In the genomic region with DNA sequence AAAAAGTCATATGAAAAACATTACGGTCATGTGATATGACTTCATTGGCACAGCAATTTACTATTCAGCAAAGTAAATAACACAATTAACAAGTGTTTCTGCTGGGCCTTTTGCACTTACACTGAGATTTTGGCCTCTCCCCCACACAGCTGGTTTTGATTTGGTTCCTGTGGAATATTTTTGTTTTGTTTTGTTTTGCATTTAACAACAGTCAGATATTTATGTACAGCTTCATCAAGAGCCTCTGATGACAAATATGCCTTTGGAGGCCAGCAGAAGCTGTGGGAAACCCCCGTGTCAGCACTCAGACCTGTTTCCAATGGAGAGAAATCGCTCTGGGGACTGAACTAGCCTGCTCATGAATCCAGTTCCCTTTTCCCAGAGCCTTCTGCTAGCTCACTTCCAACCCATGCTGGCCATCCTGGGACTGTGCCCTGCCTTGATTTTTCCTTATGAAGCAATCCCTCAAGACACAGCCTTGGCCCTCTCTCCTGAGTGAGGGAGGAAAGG, we compare ENCODE assay signal across 9 cellular contexts.
A peak's percentile ranks its signal among the peaks of the same experiment; 100 is the strongest.
DNase-seq lines count a peak whose midpoint lies in the region; ATAC-seq and TF ChIP-seq lines count a peak whose summit lies in the region.
"Had no signal": no experiment of that assay in that cellular context is flagged by ENCODE, and none has a peak within 500 bp of the region (broad histone marks: within the 10 kb centered on the region; RNA-seq: fewer than 3 reads in every experiment).

No MANE protein-coding gene starts in this region.

- H3K36me3 Mint-ChIP-seq in stimulated activated naive B cell treated with anti-CD40 and anti-IgM and Interleukin-4, amounts not matched to agents 10 μg/mL and 1 μg/mL and 100 μg/mL, for 72 hours = peaks cover 9 to 10% of the 10 kb centered on the region in 2 donors

- no peak overlapping the region for H2AFZ ChIP-seq in hepatocyte

- no peaks in the 10 kb centered on the region for H4K20me1 ChIP-seq in hepatocyte (ENCODE audit: insufficient read depth, poor library complexity, severe bottlenecking)

- no peaks in the 10 kb centered on the region for H3K9me2 ChIP-seq in hepatocyte (replicated peaks; ENCODE audit: insufficient read depth)

- no peaks in the 10 kb centered on the region for H3K36me3 ChIP-seq in brain microvascular endothelial cell (replicated peaks)
- H3K36me3 ChIP-seq in hepatocyte (replicated peaks; ENCODE audit: insufficient read depth, low read depth) = no peaks in the 10 kb centered on the region

- no peak overlapping the region for H3K27ac Mint-ChIP-seq in stimulated activated naive B cell treated with anti-CD40 and anti-IgM and Interleukin-4, amounts not matched to agents 10 μg/mL and 1 μg/mL and 100 μg/mL, for 72 hours

- no peaks in the 10 kb centered on the region for H3K9me3 ChIP-seq in hepatocyte (ENCODE audit: low read depth)

- in situ Hi-C loops in brain microvascular endothelial cell (cut with HindIII; ENCODE audit: low pct_ligation_motif_present, low sequenced_read_pairs) = no loop called here

- no peaks in the 10 kb centered on the region for H3K9me3 Mint-ChIP-seq in stimulated activated naive B cell treated with anti-CD40 and anti-IgM and Interleukin-4, amounts not matched to agents 10 μg/mL and 1 μg/mL and 100 μg/mL, for 72 hours

- H3K4me3 ChIP-seq in brain microvascular endothelial cell (ENCODE audit: low read depth, low read length) (no peak overlapping the region), hepatocyte (no peak overlapping the region), skeletal muscle cell (ENCODE audit: low read depth, low read length) (no peak overlapping the region)

- H3K27me3 ChIP-seq in brain microvascular endothelial cell (replicated peaks) (no peaks in the 10 kb centered on the region), hepatocyte (no peaks in the 10 kb centered on the region)

- no peaks in the 10 kb centered on the region for H3K27me3 Mint-ChIP-seq in stimulated activated naive B cell treated with anti-CD40 and anti-IgM and Interleukin-4, amounts not matched to agents 10 μg/mL and 1 μg/mL and 100 μg/mL, for 72 hours

- peaks cover 4% of the 10 kb centered on the region for H3K4me1 ChIP-seq in hepatocyte (ENCODE audit: insufficient read depth)

- WGBS in hepatocyte (ENCODE audit: low lambda C conversion rate, missing lambda C conversion rate) = 66% methylated on average over 3 of the region's 3 CpGs

- H3K79me2 ChIP-seq in hepatocyte = no peaks in the 10 kb centered on the region

- H3K4me2 ChIP-seq in hepatocyte = no peak overlapping the region

- DNase-seq in ELR (ENCODE audit: low read depth) (peak; percentile 25), brain microvascular endothelial cell (peak; percentile 66), hepatocyte (ENCODE audit: low spot score) (peak; percentile 49), skeletal muscle cell (ENCODE audit: low read depth) (peak; percentile 54), HK-2 (ENCODE audit: unreplicated experiment) (no peak), NAMALWA (ENCODE audit: low spot score) (no peak)
- DNase-seq in stimulated activated CD4-positive, alpha-beta T cell treated with anti-CD3 and anti-CD28 coated beads, Interleukin-12 subunit alpha, Interleukin-12 subunit beta, amount 100 ng/mL, for 4 hours = no peak
- DNase-seq in stimulated activated naive B cell treated with anti-CD40 and anti-IgM and Interleukin-4, amounts not matched to agents 10 μg/mL and 1 μg/mL and 100 μg/mL, for 72 hours = no peak
- DNase-seq: DND-41 had no signal

- ATAC-seq in stimulated activated naive B cell treated with anti-CD40 and anti-IgM and Interleukin-4, amounts not matched to agents 10 μg/mL and 1 μg/mL and 100 μg/mL, for 72 hours (replicated peaks) = no peak

- H3K27ac ChIP-seq in brain microvascular endothelial cell (peak overlapping the region; percentile 44), hepatocyte (peak overlapping the region; percentile 47)

- H3K4me3 Mint-ChIP-seq in stimulated activated naive B cell treated with anti-CD40 and anti-IgM and Interleukin-4, amounts not matched to agents 10 μg/mL and 1 μg/mL and 100 μg/mL, for 72 hours = no peak overlapping the region

- TF ChIP-seq CTCF in brain microvascular endothelial cell (IDR thresholded peaks at IDR 0.05; ENCODE audit: low read depth, low read length, missing control alignments) (no peak), hepatocyte (IDR thresholded peaks at IDR 0.05; ENCODE audit: poor library complexity) (no peak)

- no peaks in the 10 kb centered on the region for H3K4me1 Mint-ChIP-seq in stimulated activated naive B cell treated with anti-CD40 and anti-IgM and Interleukin-4, amounts not matched to agents 10 μg/mL and 1 μg/mL and 100 μg/mL, for 72 hours

Comparison
In these comparisons a context has a peak if more than half of its experiments do, and no peak if none do; other contexts are left out.
1. DNase-seq: peak in ELR (single experiment), brain microvascular endothelial cell (single experiment), hepatocyte (single experiment) and skeletal muscle cell (single experiment); none in stimulated activated CD4-positive, alpha-beta T cell treated with anti-CD3 and anti-CD28 coated beads, Interleukin-12 subunit alpha, Interleukin-12 subunit beta, amount 100 ng/mL, for 4 hours (single experiment), stimulated activated naive B cell treated with anti-CD40 and anti-IgM and Interleukin-4, amounts not matched to agents 10 μg/mL and 1 μg/mL and 100 μg/mL, for 72 hours (single experiment), HK-2 (single experiment) and NAMALWA (single experiment).